28 cellular contexts compared by ENCODE assay signal in the genomic region with DNA sequence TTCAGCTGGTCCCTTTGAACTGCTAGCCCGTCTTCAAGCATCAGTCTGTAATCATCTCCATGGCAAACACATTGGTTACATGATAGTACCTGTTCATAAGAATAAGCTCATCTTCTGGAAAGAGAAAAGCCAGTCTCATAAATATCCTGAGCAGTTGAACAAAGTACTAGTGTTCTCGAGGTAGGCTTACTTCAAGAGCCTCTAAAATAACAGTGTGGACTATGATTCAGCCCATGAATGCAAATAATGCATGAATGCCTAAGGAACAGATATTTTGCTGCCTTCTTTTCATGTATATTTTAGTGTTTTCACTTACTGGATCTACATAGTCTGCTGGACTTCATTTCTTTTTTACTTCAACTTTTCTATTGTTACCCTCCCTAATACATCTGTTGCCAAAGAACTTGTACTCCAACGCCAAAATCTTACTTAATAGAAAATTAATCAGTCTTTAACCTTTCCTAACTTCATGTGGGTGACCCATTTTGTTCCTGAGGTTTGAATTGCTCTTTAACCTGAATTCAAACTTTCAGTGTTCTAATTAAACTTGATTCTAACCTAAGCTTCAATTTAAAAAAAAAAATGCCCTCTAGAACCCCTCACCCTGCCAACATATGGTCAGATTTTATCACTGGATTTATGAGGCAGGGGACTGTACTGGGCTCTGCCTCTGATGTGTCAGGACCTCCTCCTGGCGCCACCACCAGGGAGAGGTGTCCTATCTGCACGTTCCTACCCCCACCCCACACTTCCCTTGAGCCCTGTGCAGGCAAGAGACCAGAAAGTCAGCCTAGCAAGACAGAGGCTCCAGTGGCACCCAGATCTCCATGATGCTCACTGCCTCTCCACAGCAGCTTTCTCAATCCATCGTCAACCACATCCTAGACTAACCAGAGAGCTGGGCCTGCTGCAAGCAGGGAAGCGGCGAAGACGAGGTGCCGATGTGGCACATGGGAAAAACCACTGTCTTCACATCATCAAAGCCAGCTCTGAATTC.
DNase-seq lines count a peak whose midpoint lies in the region; ATAC-seq, FAIRE-seq and TF ChIP-seq lines count a peak whose summit lies in the region.
"Had no signal": no experiment of that assay in that cellular context is flagged by ENCODE, and none has a peak within 500 bp of the region (broad histone marks: within the 10 kb centered on the region; RNA-seq: fewer than 3 reads in every experiment).

No MANE protein-coding gene starts in this region.

- no peak overlapping the region for H3K27ac ChIP-seq in CD8-positive, alpha-beta memory T cell (ENCODE audit: low read depth, low read length)
- no peak overlapping the region for H3K27ac ChIP-seq in GM12878 (ENCODE audit: control insufficient read depth, insufficient read depth)
- H3K27ac ChIP-seq in mesenchymal stem cell (ENCODE audit: low read length, poor library complexity, severe bottlenecking): no peak overlapping the region
- H3K27ac ChIP-seq: breast epithelium, coronary artery, esophagus muscularis mucosa, gastrocnemius medialis, stomach, tibial nerve had no signal

- intact Hi-C loops in GM12878 (cut with micrococcal nuclease; ENCODE audit: unreplicated experiment): no loop called here

- no peaks in the 10 kb centered on the region for H3K27me3 ChIP-seq in CD8-positive, alpha-beta memory T cell (ENCODE audit: insufficient read depth, low read length, poor library complexity, severe bottlenecking)
- H3K27me3 ChIP-seq in GM12878 (replicated peaks in 1 of 2; ENCODE audit: control insufficient read depth in 2 of 2, insufficient read depth in 2 of 2, low read length in 1 of 2): no peaks in the 10 kb centered on the region
- H3K27me3 ChIP-seq in mesenchymal stem cell (ENCODE audit: control insufficient read depth in 1 of 2, insufficient read depth in 1 of 2, low read length in 2 of 2): no peaks in the 10 kb centered on the region
- H3K27me3 ChIP-seq: breast epithelium, esophagus muscularis mucosa, gastrocnemius medialis, stomach, tibial nerve had no signal

- H3K4me3 ChIP-seq in CD8-positive, alpha-beta memory T cell (ENCODE audit: low read length): no peak overlapping the region
- H3K4me3 ChIP-seq in GM12878: no peak overlapping the region
- H3K4me3 ChIP-seq in mesenchymal stem cell (ENCODE audit: insufficient read depth in 1 of 2, low read depth in 1 of 2, low read length in 2 of 2): no peak overlapping the region
- H3K4me3 ChIP-seq: breast epithelium, coronary artery, esophagus muscularis mucosa, gastrocnemius medialis, stomach, tibial nerve had no signal

- no peak for TF ChIP-seq CTCF in GM12878 (IDR thresholded peaks at IDR 0.05 in 2 of 3, conservative IDR thresholded peaks at IDR 0.05 in 1 of 3; ENCODE audit: control insufficient read depth in 2 of 3, extremely low read depth in 1 of 3, insufficient read depth in 1 of 3, low read depth in 3 of 3, low read length in 3 of 3)

- H2AK5ac ChIP-seq in mesenchymal stem cell (ENCODE audit: low read length, severe bottlenecking): peak overlapping the region; percentile 18

- in situ Hi-C loops in GM12878 (cut with MboI): no loop called here

- no peak overlapping the region for H2BK15ac ChIP-seq in mesenchymal stem cell (ENCODE audit: low read depth, poor library complexity, severe bottlenecking)

- H2BK12ac ChIP-seq in mesenchymal stem cell (ENCODE audit: low read length in 2 of 2): no peak overlapping the region

- no peaks in the 10 kb centered on the region for H3K27me3 Mint-ChIP-seq in CD8-positive, alpha-beta memory T cell
- H3K27me3 Mint-ChIP-seq: effector memory CD8-positive, alpha-beta T cell had no signal

- no peak overlapping the region for H3K18ac ChIP-seq in mesenchymal stem cell (ENCODE audit: low read depth in 1 of 2, low read length in 2 of 2)

- CTCF ChIA-PET in CD8-positive, alpha-beta memory T cell (lab: Charles Lee): interaction anchor here (1.6 kb wide), 1 partner anchor 12 kb away, joined by 3 read pairs; no protein-coding TSS in a partner anchor
- CTCF ChIA-PET in GM12878 (lab: Yijun Ruan, JAX): interaction anchor here (0.7 to 3.0 kb wide), 11 partner anchors 8 to 139 kb away, joined by 3 to 9 read pairs (median 3); no protein-coding TSS in a partner anchor

- POLR2A ChIA-PET in CD8-positive, alpha-beta memory T cell (lab: Charles Lee): interaction anchor here (0.6 kb wide), 1 partner anchor 99 kb away, joined by 3 read pairs; no protein-coding TSS in a partner anchor
- POLR2A ChIA-PET in GM12878 (lab: Charles Lee): interaction anchor here (0.6 to 7.9 kb wide), 15 partner anchors 9 to 265 kb away, joined by 3 to 70 read pairs (median 4); a partner anchor contains a TSS

- H4K8ac ChIP-seq in mesenchymal stem cell (ENCODE audit: low read length): no peak overlapping the region

- H3K23ac ChIP-seq in mesenchymal stem cell (ENCODE audit: low read length in 2 of 2): no peak overlapping the region

- H3K9me3 Mint-ChIP-seq in CD8-positive, alpha-beta memory T cell: no peaks in the 10 kb centered on the region
- H3K9me3 Mint-ChIP-seq: CD8-positive, alpha-beta T cell; effector memory CD8-positive, alpha-beta T cell had no signal

- no peak overlapping the region for H2AFZ ChIP-seq in GM12878 (ENCODE audit: control insufficient read depth, low read depth, low read length)
- H2AFZ ChIP-seq in mesenchymal stem cell (ENCODE audit: low read depth, low read length): no peak overlapping the region

- RAD21 ChIA-PET in GM12878 (lab: Charles Lee; ENCODE audit: unreplicated experiment): interaction anchor here (0.7 to 8.3 kb wide), 22 partner anchors 9 to 850 kb away, joined by 3 to 92 read pairs (median 5); a partner anchor contains a TSS

- H3K14ac ChIP-seq in mesenchymal stem cell (ENCODE audit: low read length in 2 of 2): no peak overlapping the region

- peak overlapping the region in 5 of 8 donors; percentile 22 to 91 (median 62) for H3K27ac Mint-ChIP-seq in CD8-positive, alpha-beta memory T cell
- H3K27ac Mint-ChIP-seq: activated CD4-positive, alpha-beta T cell treated with anti-CD3 and anti-CD28 coated beads, Interleukin-2, amount 10 ng/mL, durations not matched to agents 24 days and 14 days; CD8-positive, alpha-beta T cell; nephron progenitor cell had no signal

- TF ChIP-seq POLR2A in GM12878 (IDR thresholded peaks at IDR 0.05; ENCODE audit: low read depth, low read length): no peak

- FAIRE-seq in GM12878 (lab: Jason Lieb, UNC): no peak
- FAIRE-seq: HTR-8/SVneo, islet of Langerhans had no signal

- no peak for DNase-seq in CD8-positive, alpha-beta memory T cell
- peak; percentile 39 for DNase-seq in EH (ENCODE audit: low read depth)
- no peak for DNase-seq in GM12878 (ENCODE audit: low read depth, low spot score)
- no peak for DNase-seq in mesenchymal stem cell
- DNase-seq in OCI-M2 (lab: John Stamatoyannopoulos, UW; ENCODE audit: unreplicated experiment): no peak
- DNase-seq: activated CD4-positive, alpha-beta T cell treated with anti-CD3 and anti-CD28 coated beads, Interleukin-2, amount 10 ng/mL, durations not matched to agents 24 days and 14 days; CD8-positive, alpha-beta T cell; DMS79 treated with DMSO at 0.1 percent for 48 hours; effector memory CD8-positive, alpha-beta T cell; GOT3; hippocampal formation; NCI-H1092 treated with DMSO at 0.1 percent for 48 hours; NCI-H187 treated with DMSO at 0.1 percent for 48 hours; NCI-H69; nephron progenitor cell; posterior cingulate gyrus; RPMI8226; stomach; T-helper 2 cell had no signal

- H3K79me1 ChIP-seq in mesenchymal stem cell (replicated peaks; ENCODE audit: low read length, poor library complexity, severe bottlenecking): no peaks in the 10 kb centered on the region

- 57% methylated on average over 10 of the region's 10 CpGs for WGBS in GM12878 (ENCODE audit: insufficient coverage, insufficient replicate concordance, low lambda C conversion rate, missing lambda C conversion rate)
- WGBS in mesenchymal stem cell: 80% methylated on average over 10 of the region's 10 CpGs

- H2BK5ac ChIP-seq in mesenchymal stem cell (ENCODE audit: low read depth, low read length, poor library complexity, severe bottlenecking): no peak overlapping the region

- H3K4me1 Mint-ChIP-seq in CD8-positive, alpha-beta memory T cell: no peaks in the 10 kb centered on the region

- peak overlapping the region in 1 of 2 experiments; percentile 28 for H3K4ac ChIP-seq in mesenchymal stem cell (ENCODE audit: low read depth in 1 of 2, low read length in 2 of 2)

- H3K9me3 ChIP-seq in CD8-positive, alpha-beta memory T cell (ENCODE audit: low read length): no peaks in the 10 kb centered on the region
- H3K9me3 ChIP-seq in GM12878 (replicated peaks; ENCODE audit: control insufficient read depth, insufficient read depth, low read length) (no peaks in the 10 kb centered on the region; the same call in 2 of the 3 replicates), mesenchymal stem cell (ENCODE audit: control insufficient read depth, low read length) (no peaks in the 10 kb centered on the region)
- H3K9me3 ChIP-seq: breast epithelium, esophagus muscularis mucosa, gastrocnemius medialis, stomach, tibial nerve had no signal

- no peaks in the 10 kb centered on the region; the same call in 1 of the 2 replicates for H4K20me1 ChIP-seq in GM12878 (ENCODE audit: control insufficient read depth, insufficient read depth)

- ATAC-seq in GM12878 (peak; percentile 23), esophagus mucosa (no peak), HG02798 (IDR thresholded peaks at IDR 0.05; ENCODE audit: poor library complexity, unreplicated experiment) (no peak)
- ATAC-seq: CD8-positive, alpha-beta T cell; effector memory CD8-positive, alpha-beta T cell had no signal

- H3K4me2 ChIP-seq in GM12878 (ENCODE audit: control insufficient read depth, insufficient read depth) (no peak overlapping the region), mesenchymal stem cell (ENCODE audit: low read length, poor library complexity, severe bottlenecking) (no peak overlapping the region)

- no peak overlapping the region for H3K4me3 Mint-ChIP-seq in CD8-positive, alpha-beta memory T cell
- H3K4me3 Mint-ChIP-seq: activated CD4-positive, alpha-beta T cell treated with anti-CD3 and anti-CD28 coated beads, Interleukin-2, amount 10 ng/mL, durations not matched to agents 24 days and 14 days; CD8-positive, alpha-beta T cell; effector memory CD8-positive, alpha-beta T cell; nephron progenitor cell had no signal

- peaks cover 0 to 3% (median 0%) of the 10 kb centered on the region in 3 donors for H3K36me3 Mint-ChIP-seq in CD8-positive, alpha-beta memory T cell
- H3K36me3 Mint-ChIP-seq: CD8-positive, alpha-beta T cell had no signal

- no peak for TF ChIP-seq EP300 in GM12878 (IDR thresholded peaks at IDR 0.05; ENCODE audit: borderline replicate concordance in 1 of 2, control insufficient read depth in 1 of 2, low read depth in 2 of 2, low read length in 2 of 2)

- H3K9ac ChIP-seq in GM12878 (ENCODE audit: control insufficient read depth, insufficient read depth, low read length): no peak overlapping the region
- H3K9ac ChIP-seq in mesenchymal stem cell (ENCODE audit: low read length): no peak overlapping the region

- no peak for TF ChIP-seq RAD21 in GM12878 (IDR thresholded peaks at IDR 0.05; ENCODE audit: insufficient read depth, low read depth, low read length)

- H3K4me1 ChIP-seq in CD8-positive, alpha-beta memory T cell (ENCODE audit: insufficient read depth, low read length): no peaks in the 10 kb centered on the region
- H3K4me1 ChIP-seq in GM12878 (ENCODE audit: control insufficient read depth, insufficient read depth, low read length): peaks cover 21% of the 10 kb centered on the region
- H3K4me1 ChIP-seq in mesenchymal stem cell (ENCODE audit: control insufficient read depth, insufficient read depth, low read depth, low read length): peaks cover 8% of the 10 kb centered on the region

- no peaks in the 10 kb centered on the region for H3K36me3 ChIP-seq in CD8-positive, alpha-beta memory T cell (ENCODE audit: insufficient read depth, low read length)
- H3K36me3 ChIP-seq in GM12878 (ENCODE audit: control insufficient read depth in 2 of 2, insufficient read depth in 2 of 2, low read length in 1 of 2) (no peaks in the 10 kb centered on the region; a peak in 1 of 4 replicates), mesenchymal stem cell (ENCODE audit: control insufficient read depth in 1 of 2, insufficient read depth in 2 of 2, low read depth in 1 of 2, low read length in 2 of 2) (no peaks in the 10 kb centered on the region)
- H3K36me3 ChIP-seq: breast epithelium, esophagus muscularis mucosa, gastrocnemius medialis, stomach, tibial nerve had no signal

- no TSS peak for BruUV-seq in GM12878 (replicated peaks; lab: Mats Ljungman, UMichigan)

- H4K91ac ChIP-seq in mesenchymal stem cell (ENCODE audit: low read length): no peak overlapping the region

- H2BK120ac ChIP-seq in mesenchymal stem cell (ENCODE audit: low read depth, low read length): no peak overlapping the region

- H3K79me2 ChIP-seq in GM12878 (ENCODE audit: control insufficient read depth, insufficient read depth, low read length): no peaks in the 10 kb centered on the region

- SMC1A ChIA-PET in GM12878 (lab: Charles Lee; ENCODE audit: uncharacterized antibody, unreplicated experiment): interaction anchor here (0.6 to 20.6 kb wide), 21 partner anchors 9 to 990 kb away, joined by 3 to 352 read pairs (median 6); no protein-coding TSS in a partner anchor
